ENCODE assay signal across 23 cellular contexts in genomic region chr5:31992377-31992776, GRCh38.
DNase-seq lines count a peak whose midpoint lies in the region; ATAC-seq and TF ChIP-seq lines count a peak whose summit lies in the region.
"Had no signal": no experiment of that assay in that cellular context is flagged by ENCODE, and none has a peak within 500 bp of the region (broad histone marks: within the 10 kb centered on the region; RNA-seq: fewer than 3 reads in every experiment).

No MANE protein-coding gene starts in this region.

- peaks cover 34% of the 10 kb centered on the region for H3K4me1 ChIP-seq in mammary epithelial cell (ENCODE audit: insufficient read depth, low read length)
- H3K4me1 ChIP-seq in OCI-LY7 (ENCODE audit: insufficient read depth, low read length, poor library complexity, severe bottlenecking) = peaks cover 46% of the 10 kb centered on the region
- H3K4me1 ChIP-seq in subcutaneous abdominal adipose tissue (ENCODE audit: control insufficient read depth in 5 of 5, insufficient read depth in 5 of 5, low read length in 5 of 5) = peaks cover 11 to 52% (median 36%) of the 10 kb centered on the region in 5 donors
- no peaks in the 10 kb centered on the region for H3K4me1 ChIP-seq in thyroid gland

- H3K4me2 ChIP-seq in mammary epithelial cell (ENCODE audit: insufficient read depth, low read depth, low read length) (no peak overlapping the region), OCI-LY7 (ENCODE audit: low read length) (peak overlapping the region; percentile 76)
- H3K4me2 ChIP-seq: KMS-11, PC-9, SK-N-SH had no signal

- H3K4me3 Mint-ChIP-seq in MCF 10A (ENCODE audit: unreplicated experiment) = no peak overlapping the region
- H3K4me3 Mint-ChIP-seq: CD8-positive, alpha-beta T cell had no signal

- peaks cover 34% of the 10 kb centered on the region for H3K36me3 Mint-ChIP-seq in MCF 10A (ENCODE audit: insufficient read depth, unreplicated experiment)
- H3K36me3 Mint-ChIP-seq: CD8-positive, alpha-beta T cell had no signal

- H3K27ac ChIP-seq in mammary epithelial cell (ENCODE audit: insufficient read depth, low read depth, low read length) (no peak overlapping the region), OCI-LY7 (ENCODE audit: low read depth, low read length, poor library complexity, severe bottlenecking) (no peak overlapping the region), subcutaneous abdominal adipose tissue (ENCODE audit: low read depth, low read length) (peak overlapping the region; percentile 93), thyroid gland (no peak overlapping the region)
- H3K27ac ChIP-seq: HL-60, KMS-11, PC-9 had no signal

- no peaks in the 10 kb centered on the region for H3K36me3 ChIP-seq in mammary epithelial cell (ENCODE audit: insufficient read depth, low read length)
- H3K36me3 ChIP-seq in OCI-LY7 (ENCODE audit: insufficient read depth, low read length) = no peaks in the 10 kb centered on the region
- H3K36me3 ChIP-seq in subcutaneous abdominal adipose tissue (ENCODE audit: control insufficient read depth in 5 of 5, insufficient read depth in 5 of 5, low read length in 5 of 5) = peaks cover 0 to 21% (median 12%) of the 10 kb centered on the region in 5 donors
- H3K36me3 ChIP-seq in thyroid gland = no peaks in the 10 kb centered on the region

- H3K9me3 Mint-ChIP-seq in MCF 10A (ENCODE audit: unreplicated experiment) = no peaks in the 10 kb centered on the region

- H3K27me3 Mint-ChIP-seq in MCF 10A (ENCODE audit: insufficient read depth, unreplicated experiment) = no peaks in the 10 kb centered on the region

- no peak for ATAC-seq in GM21360 (IDR thresholded peaks at IDR 0.05; ENCODE audit: unreplicated experiment)
- ATAC-seq: CD8-positive, alpha-beta T cell had no signal

- WGBS in mammary epithelial cell (ENCODE audit: low coverage, missing lambda C conversion rate) = 100% methylated on average over 2 of the region's 2 CpGs
- 90 to 91% methylated on average over 2 of the region's 2 CpGs for WGBS in thyroid gland, 2 donors

- no peaks in the 10 kb centered on the region for H4K20me1 ChIP-seq in mammary epithelial cell (ENCODE audit: insufficient read depth, low read length)
- H4K20me1 ChIP-seq in OCI-LY7 (ENCODE audit: insufficient read depth, low read length) = no peaks in the 10 kb centered on the region

- in situ Hi-C loops in mammary epithelial cell (cut with MboI; ENCODE audit: low sequenced_read_pairs in 2 of 2) = no loop called here

- no peak for DNase-seq in MCF 10A (ENCODE audit: unreplicated experiment)
- no peak for DNase-seq in mammary epithelial cell
- no peak for DNase-seq in OCI-LY7 (ENCODE audit: low spot score)
- peak; percentile 62 for DNase-seq in germinal center (ENCODE audit: low spot score)
- DNase-seq in thyroid gland = no peak
- DNase-seq in activated effector memory CD4-positive, alpha-beta T cell treated with anti-CD3 and anti-CD28 coated beads, Interleukin-2, amount 50 U/mL, for 16 hours = no peak
- DNase-seq: 8988T; C1 segment of cervical spinal cord; CD8-positive, alpha-beta T cell; DND-41; HCEC 1CT; IMR-90; NCI-H1694 treated with DMSO at 0.1 percent for 48 hours; NCI-H446; NCI-H526; PC-9; RPMI8226; SIG-M5; SK-N-SH had no signal

- BruUV-seq in MCF 10A (replicated peaks; lab: Mats Ljungman, UMichigan) = no TSS peak
- no TSS peak for BruUV-seq in mammary epithelial cell (replicated peaks; lab: Mats Ljungman, UMichigan)
- BruUV-seq in OCI-LY7 (replicated peaks; lab: Mats Ljungman, UMichigan) = no TSS peak

- H3K79me2 ChIP-seq in mammary epithelial cell (ENCODE audit: insufficient read depth, low read length) (no peaks in the 10 kb centered on the region), OCI-LY7 (ENCODE audit: insufficient read depth, low read depth, low read length) (peaks cover 16% of the 10 kb centered on the region; the same call in 1 of the 2 replicates)

- POLR2A ChIA-PET in MCF 10A (lab: Yijun Ruan, JAX) = interaction anchor here (0.9 kb wide), 1 partner anchor 44 kb away, joined by 3 read pairs; no protein-coding TSS in a partner anchor
- POLR2A ChIA-PET in OCI-LY7 (lab: Charles Lee) = interaction anchor here (1.5 kb wide), 1 partner anchor 13 kb away, joined by 4 read pairs; no protein-coding TSS in a partner anchor

- no peak overlapping the region for H3K9ac ChIP-seq in mammary epithelial cell (ENCODE audit: insufficient read depth, low read length)
- no peak overlapping the region for H3K9ac ChIP-seq in subcutaneous abdominal adipose tissue (ENCODE audit: low read length in 5 of 5)
- H3K9ac ChIP-seq: KMS-11, SK-N-SH had no signal

- peaks cover 46% of the 10 kb centered on the region for H3K4me1 Mint-ChIP-seq in MCF 10A (ENCODE audit: insufficient read depth, unreplicated experiment)

- CTCF ChIA-PET in MCF 10A (lab: Yijun Ruan, JAX) = interaction anchor here (0.7 kb wide), 1 partner anchor 318 kb away, joined by 3 read pairs; no protein-coding TSS in a partner anchor
- CTCF ChIA-PET in mammary epithelial cell (lab: Charles Lee; ENCODE audit: low non-redundant PET) = no interaction called here
- CTCF ChIA-PET in OCI-LY7 (lab: Charles Lee; ENCODE audit: unreplicated experiment) = no interaction called here

- H3K9me2 ChIP-seq in OCI-LY7 (ENCODE audit: insufficient read depth, low read length) = no peaks in the 10 kb centered on the region
- H3K9me2 ChIP-seq: SK-N-SH had no signal

- H3K27me3 ChIP-seq in mammary epithelial cell (ENCODE audit: insufficient read depth, low read length) (no peaks in the 10 kb centered on the region), subcutaneous abdominal adipose tissue (ENCODE audit: control insufficient read depth in 5 of 5, insufficient read depth in 4 of 5, low read length in 5 of 5) (no peaks in the 10 kb centered on the region), thyroid gland (no peaks in the 10 kb centered on the region)

- no peak for TF ChIP-seq CTCF in MCF 10A (IDR thresholded peaks at IDR 0.05; ENCODE audit: unreplicated experiment)
- no peak for TF ChIP-seq CTCF in mammary epithelial cell (conservative IDR thresholded peaks at IDR 0.05 in 1 of 2, IDR thresholded peaks at IDR 0.05 in 1 of 2; ENCODE audit: extremely low read depth in 1 of 2, insufficient read depth in 1 of 2, low read depth in 1 of 2, low read length in 2 of 2)
- no peak for TF ChIP-seq CTCF in OCI-LY7 (conservative IDR thresholded peaks at IDR 0.05; ENCODE audit: low read length)
- no peak for TF ChIP-seq CTCF in thyroid gland (IDR thresholded peaks at IDR 0.05)

- no peak for TF ChIP-seq POLR2A in thyroid gland (IDR thresholded peaks at IDR 0.05)

- peak overlapping the region; percentile 6 for H3K27ac Mint-ChIP-seq in MCF 10A (ENCODE audit: low read depth, unreplicated experiment)
- H3K27ac Mint-ChIP-seq: CD8-positive, alpha-beta T cell had no signal

- H3K9me3 ChIP-seq in mammary epithelial cell (replicated peaks; ENCODE audit: insufficient read depth, low read length) (no peaks in the 10 kb centered on the region), OCI-LY7 (ENCODE audit: low read length) (no peaks in the 10 kb centered on the region), subcutaneous abdominal adipose tissue (ENCODE audit: control insufficient read depth in 5 of 5, low read length in 5 of 5) (peaks cover 0 to 2% (median 0%) of the 10 kb centered on the region in 5 donors), thyroid gland (no peaks in the 10 kb centered on the region)
- H3K9me3 ChIP-seq: SK-N-SH had no signal

- H3K4me3 ChIP-seq in mammary epithelial cell (replicated peaks in 1 of 3; ENCODE audit: insufficient read depth in 1 of 3, low read depth in 2 of 3, low read length in 3 of 3) = no peak overlapping the region
- H3K4me3 ChIP-seq in OCI-LY7 (ENCODE audit: low read depth, low read length, poor library complexity, severe bottlenecking) = no peak overlapping the region
- H3K4me3 ChIP-seq in subcutaneous abdominal adipose tissue (ENCODE audit: low read depth in 1 of 5, low read length in 5 of 5) = no peak overlapping the region
- no peak overlapping the region for H3K4me3 ChIP-seq in thyroid gland (replicated peaks in 1 of 3)
- H3K4me3 ChIP-seq: PC-9 had no signal

- intact Hi-C loops in MCF 10A (cut with micrococcal nuclease) = loop anchor here (5.0 kb wide), 1 partner anchor 165 kb away; no protein-coding TSS in a partner anchor
- intact Hi-C loops in mammary epithelial cell (cut with micrococcal nuclease) = no loop called here
- intact Hi-C loops in OCI-LY7 (cut with micrococcal nuclease; ENCODE audit: unreplicated experiment) = loop anchor here (10.0 kb wide), 1 partner anchor 322 kb away; the partner anchor contains the start of gene MTMR12
- intact Hi-C loops in thyroid gland (cut with DNase I) = no loop called here

- H2AFZ ChIP-seq in mammary epithelial cell (ENCODE audit: low read depth, low read length) (no peak overlapping the region), OCI-LY7 (ENCODE audit: low read length) (no peak overlapping the region)
- H2AFZ ChIP-seq: PC-9 had no signal

- dilution Hi-C loops in mammary epithelial cell (cut with HindIII; ENCODE audit: low sequenced_read_pairs) = no loop called here

Comparison
In these comparisons a context has a peak if more than half of its experiments do, and no peak if none do; other contexts are left out.
1. intact Hi-C loops: an anchor here in MCF 10A (5.0 kb wide) and OCI-LY7 (10.0 kb wide); none called in mammary epithelial cell and thyroid gland.